In genomic region chr1:231872461-231872910, GRCh38 we compare ENCODE assay signal across 15 cellular contexts.
DNase-seq lines count a peak whose midpoint lies in the region; ATAC-seq, FAIRE-seq and TF ChIP-seq lines count a peak whose summit lies in the region.
"Had no signal": no experiment of that assay in that cellular context is flagged by ENCODE, and none has a peak within 500 bp of the region (broad histone marks: within the 10 kb centered on the region; RNA-seq: fewer than 3 reads in every experiment).

No MANE protein-coding gene starts in this region.

- peaks cover 32% of the 10 kb centered on the region for H3K4me1 Mint-ChIP-seq in activated CD4-positive, alpha-beta T cell treated with anti-CD3 and anti-CD28 coated beads for 36 hours
- peaks cover 16% of the 10 kb centered on the region for H3K4me1 Mint-ChIP-seq in activated CD4-positive, alpha-beta T cell treated with anti-CD3 and anti-CD28 coated beads, Interleukin-2, amount 10 ng/mL, durations not matched to agents 7 days and 5 days
- peaks cover 28 to 45% (median 39%) of the 10 kb centered on the region in 4 donors for H3K4me1 Mint-ChIP-seq in naive thymus-derived CD8-positive, alpha-beta T cell
- peaks cover 7% of the 10 kb centered on the region for H3K4me1 Mint-ChIP-seq in T-helper 2 cell treated with Interferon-gamma antibody and Interleukin-4, amounts not matched to agents 5 μg/mL and 100 μg/mL, for 36 hours (ENCODE audit: low read depth)

- H3K9me3 Mint-ChIP-seq in activated CD4-positive, alpha-beta T cell treated with anti-CD3 and anti-CD28 coated beads for 36 hours (ENCODE audit: low read depth): peaks cover 6% of the 10 kb centered on the region
- H3K9me3 Mint-ChIP-seq in activated CD4-positive, alpha-beta T cell treated with anti-CD3 and anti-CD28 coated beads, Interleukin-2, amount 10 ng/mL, durations not matched to agents 7 days and 5 days: peaks cover 10% of the 10 kb centered on the region
- peaks cover 0 to 8% (median 3%) of the 10 kb centered on the region in 9 donors for H3K9me3 Mint-ChIP-seq in naive thymus-derived CD8-positive, alpha-beta T cell
- peaks cover 5% of the 10 kb centered on the region for H3K9me3 Mint-ChIP-seq in T-helper 2 cell treated with Interferon-gamma antibody and Interleukin-4, amounts not matched to agents 5 μg/mL and 100 μg/mL, for 36 hours

- peaks cover 8% of the 10 kb centered on the region for H3K4me1 ChIP-seq in PC-3 (ENCODE audit: insufficient read depth, low read length)
- H3K4me1 ChIP-seq: body of pancreas, tibial artery had no signal

- H3K79me2 ChIP-seq in PC-3 (ENCODE audit: low read length): no peaks in the 10 kb centered on the region

- CTCF ChIA-PET in activated CD4-positive, alpha-beta T cell treated with anti-CD3 and anti-CD28 coated beads for 36 hours (lab: Charles Lee): interaction anchor here (0.6 to 0.7 kb wide), 2 partner anchors 105 to 372 kb away, joined by 3 read pairs; no protein-coding TSS in a partner anchor
- CTCF ChIA-PET in activated CD4-positive, alpha-beta T cell treated with anti-CD3 and anti-CD28 coated beads, Interleukin-2, amount 10 ng/mL, durations not matched to agents 7 days and 5 days (lab: Charles Lee): no interaction called here
- CTCF ChIA-PET in PC-3 (lab: Charles Lee): interaction anchor here (0.6 kb wide), 1 partner anchor 755 kb away, joined by 3 read pairs; no protein-coding TSS in a partner anchor

- no peak overlapping the region for H3K4me3 ChIP-seq in PC-3 (ENCODE audit: low read length)
- H3K4me3 ChIP-seq: body of pancreas, tibial artery had no signal

- no peaks in the 10 kb centered on the region for H3K9me3 ChIP-seq in PC-3 (ENCODE audit: low read length)
- H3K9me3 ChIP-seq: body of pancreas had no signal

- H3K9me2 ChIP-seq in PC-3 (replicated peaks; ENCODE audit: low read length): no peaks in the 10 kb centered on the region

- DNase-seq in activated CD4-positive, alpha-beta T cell treated with anti-CD3 and anti-CD28 coated beads for 36 hours: no peak
- DNase-seq in activated CD4-positive, alpha-beta T cell treated with anti-CD3 and anti-CD28 coated beads, Interleukin-2, amount 10 ng/mL, durations not matched to agents 7 days and 5 days: no peak
- peak; percentile 44 for DNase-seq in PC-3
- DNase-seq in naive thymus-derived CD8-positive, alpha-beta T cell: no peak
- DNase-seq in T-helper 2 cell treated with Interferon-gamma antibody and Interleukin-4, amounts not matched to agents 5 μg/mL and 100 μg/mL, for 36 hours (ENCODE audit: low spot score): no peak
- DNase-seq in NCI-H2081 treated with DMSO at 0.1 percent for 48 hours (lab: John Stamatoyannopoulos, UW): no peak
- DNase-seq: activated CD4-positive, alpha-beta T cell treated with anti-CD3 and anti-CD28 coated beads for 1 hour; body of pancreas; NCI-H1105 treated with DMSO at 0.1 percent for 48 hours; nucleus accumbens; tibial artery had no signal

- H3K27ac ChIP-seq in PC-3 (ENCODE audit: low read length): no peak overlapping the region
- H3K27ac ChIP-seq: 22Rv1, body of pancreas, tibial artery had no signal

- H3F3A ChIP-seq in PC-3 (ENCODE audit: low read length, unreplicated experiment): no peaks in the 10 kb centered on the region

- peak overlapping the region; percentile 14 for H3K27ac Mint-ChIP-seq in activated CD4-positive, alpha-beta T cell treated with anti-CD3 and anti-CD28 coated beads for 36 hours
- H3K27ac Mint-ChIP-seq in activated CD4-positive, alpha-beta T cell treated with anti-CD3 and anti-CD28 coated beads, Interleukin-2, amount 10 ng/mL, durations not matched to agents 7 days and 5 days: no peak overlapping the region
- peak overlapping the region in 5 of 10 donors; percentile 10 to 89 (median 81) for H3K27ac Mint-ChIP-seq in naive thymus-derived CD8-positive, alpha-beta T cell
- no peak overlapping the region for H3K27ac Mint-ChIP-seq in T-helper 2 cell treated with Interferon-gamma antibody and Interleukin-4, amounts not matched to agents 5 μg/mL and 100 μg/mL, for 36 hours
- H3K27ac Mint-ChIP-seq: IgD-negative memory B cell had no signal

- no peaks in the 10 kb centered on the region for H3K27me3 Mint-ChIP-seq in activated CD4-positive, alpha-beta T cell treated with anti-CD3 and anti-CD28 coated beads for 36 hours
- H3K27me3 Mint-ChIP-seq in activated CD4-positive, alpha-beta T cell treated with anti-CD3 and anti-CD28 coated beads, Interleukin-2, amount 10 ng/mL, durations not matched to agents 7 days and 5 days: no peaks in the 10 kb centered on the region
- no peaks in the 10 kb centered on the region for H3K27me3 Mint-ChIP-seq in naive thymus-derived CD8-positive, alpha-beta T cell
- H3K27me3 Mint-ChIP-seq in T-helper 2 cell treated with Interferon-gamma antibody and Interleukin-4, amounts not matched to agents 5 μg/mL and 100 μg/mL, for 36 hours (ENCODE audit: low read depth): no peaks in the 10 kb centered on the region
- H3K27me3 Mint-ChIP-seq: IgD-negative memory B cell had no signal

- H3K4me3 Mint-ChIP-seq in activated CD4-positive, alpha-beta T cell treated with anti-CD3 and anti-CD28 coated beads for 36 hours: no peak overlapping the region
- H3K4me3 Mint-ChIP-seq in activated CD4-positive, alpha-beta T cell treated with anti-CD3 and anti-CD28 coated beads, Interleukin-2, amount 10 ng/mL, durations not matched to agents 7 days and 5 days: no peak overlapping the region
- H3K4me3 Mint-ChIP-seq in naive thymus-derived CD8-positive, alpha-beta T cell: peak overlapping the region in 6 of 10 donors; percentile 15 to 72 (median 56)
- H3K4me3 Mint-ChIP-seq in T-helper 2 cell treated with Interferon-gamma antibody and Interleukin-4, amounts not matched to agents 5 μg/mL and 100 μg/mL, for 36 hours: no peak overlapping the region

- no peak overlapping the region for H3K4me2 ChIP-seq in PC-3 (ENCODE audit: low read length)

- TF ChIP-seq CTCF in PC-3 (conservative IDR thresholded peaks at IDR 0.05; ENCODE audit: low read depth, low read length): no peak

- H3K36me3 ChIP-seq in PC-3 (ENCODE audit: low read depth, low read length): no peaks in the 10 kb centered on the region; the same call in 1 of the 2 replicates
- H3K36me3 ChIP-seq: tibial artery had no signal

- POLR2A ChIA-PET in activated CD4-positive, alpha-beta T cell treated with anti-CD3 and anti-CD28 coated beads for 36 hours (lab: Charles Lee): no interaction called here
- POLR2A ChIA-PET in activated CD4-positive, alpha-beta T cell treated with anti-CD3 and anti-CD28 coated beads, Interleukin-2, amount 10 ng/mL, durations not matched to agents 7 days and 5 days (lab: Charles Lee): no interaction called here
- POLR2A ChIA-PET in PC-3 (lab: Charles Lee; ENCODE audit: unreplicated experiment): no interaction called here
- POLR2A ChIA-PET in naive thymus-derived CD8-positive, alpha-beta T cell (lab: Charles Lee): no interaction called here

- no peaks in the 10 kb centered on the region for H3K27me3 ChIP-seq in PC-3 (ENCODE audit: low read length)
- H3K27me3 ChIP-seq: body of pancreas, tibial artery had no signal

- BruUV-seq in PC-3 (replicated peaks; lab: Mats Ljungman, UMichigan): no TSS peak

- peaks cover 6% of the 10 kb centered on the region for H3K36me3 Mint-ChIP-seq in activated CD4-positive, alpha-beta T cell treated with anti-CD3 and anti-CD28 coated beads for 36 hours (ENCODE audit: low read depth)
- H3K36me3 Mint-ChIP-seq in activated CD4-positive, alpha-beta T cell treated with anti-CD3 and anti-CD28 coated beads, Interleukin-2, amount 10 ng/mL, durations not matched to agents 7 days and 5 days (ENCODE audit: low read depth): peaks cover 9% of the 10 kb centered on the region
- H3K36me3 Mint-ChIP-seq in naive thymus-derived CD8-positive, alpha-beta T cell: peaks cover 14 to 27% (median 15%) of the 10 kb centered on the region in 3 donors
- no peaks in the 10 kb centered on the region for H3K36me3 Mint-ChIP-seq in T-helper 2 cell treated with Interferon-gamma antibody and Interleukin-4, amounts not matched to agents 5 μg/mL and 100 μg/mL, for 36 hours (ENCODE audit: low read depth)

- no peaks in the 10 kb centered on the region for H4K20me1 ChIP-seq in PC-3 (ENCODE audit: low read length)

- H2AFZ ChIP-seq in PC-3 (ENCODE audit: low read length): no peak overlapping the region

- no peak overlapping the region for H3K9ac ChIP-seq in PC-3 (ENCODE audit: low read length)

- intact Hi-C loops in activated CD4-positive, alpha-beta T cell treated with anti-CD3 and anti-CD28 coated beads for 36 hours (cut with DNase I, micrococcal nuclease): no loop called here
- intact Hi-C loops in PC-3 (cut with micrococcal nuclease): no loop called here

- FAIRE-seq in endometrium (lab: Jason Lieb, UNC): peak; percentile 12

- ATAC-seq in activated CD4-positive, alpha-beta T cell treated with anti-CD3 and anti-CD28 coated beads for 36 hours: no peak
- ATAC-seq in PC-3 (peak; percentile 45; the same call in 1 of the 2 replicates), GM19455 (IDR thresholded peaks at IDR 0.05; ENCODE audit: unreplicated experiment) (no peak)
- ATAC-seq in naive thymus-derived CD8-positive, alpha-beta T cell: no peak
- ATAC-seq: body of pancreas had no signal

Comparison
In these comparisons a context has a peak if more than half of its experiments do, and no peak if none do; other contexts are left out.
1. H3K4me3 Mint-ChIP-seq: peak in naive thymus-derived CD8-positive, alpha-beta T cell (6 of 10); none in activated CD4-positive, alpha-beta T cell treated with anti-CD3 and anti-CD28 coated beads for 36 hours (single experiment), activated CD4-positive, alpha-beta T cell treated with anti-CD3 and anti-CD28 coated beads, Interleukin-2, amount 10 ng/mL, durations not matched to agents 7 days and 5 days (single experiment) and T-helper 2 cell treated with Interferon-gamma antibody and Interleukin-4, amounts not matched to agents 5 μg/mL and 100 μg/mL, for 36 hours (single experiment).